Comparison of ENCODE assay signal across 2 cellular contexts in genomic region chr16:89712476-89712805, GRCh38.
TF ChIP-seq lines count a peak whose summit lies in the region.

No MANE protein-coding gene starts in this region.

TF ChIP-seq in IMR-90, 13 proteins besides CTCF, POLR2A, EP300 and RAD21:
- TF ChIP-seq CHD1 (IDR thresholded peaks at IDR 0.05; ENCODE audit: low read depth, low read length) (no peak), ELK1 (IDR thresholded peaks at IDR 0.05; ENCODE audit: borderline replicate concordance, low read depth, low read length) (no peak), NFE2L2 (IDR thresholded peaks at IDR 0.05; ENCODE audit: low read depth, low read length) (no peak), BHLHE40 (IDR thresholded peaks at IDR 0.05; ENCODE audit: low read depth, low read length) (no peak), RCOR1 (IDR thresholded peaks at IDR 0.05; ENCODE audit: insufficient replicate concordance, low read length) (no peak), FOS (IDR thresholded peaks at IDR 0.05; ENCODE audit: low read depth, low read length) (no peak), USF2 (IDR thresholded peaks at IDR 0.05; ENCODE audit: low read depth, low read length) (no peak), MAFK (IDR thresholded peaks at IDR 0.05; ENCODE audit: low read depth, low read length) (no peak), SMC3 (IDR thresholded peaks at IDR 0.05; ENCODE audit: low read depth, low read length) (no peak), CEBPB (IDR thresholded peaks at IDR 0.05; ENCODE audit: low read depth, low read length) (no peak)

TF ChIP-seq in K562, 482 proteins besides CTCF, POLR2A, EP300 and RAD21:
- no peak for TF ChIP-seq NCOR1 (IDR thresholded peaks at IDR 0.05)
- 0 out of 2 replicates have a peak, but pooled peaks have one; percentile 34 for TF ChIP-seq ZNF12 (CRISPR knock-in tag; IDR thresholded peaks at IDR 0.05)
- TF ChIP-seq ZBTB49 (CRISPR knock-in tag; IDR thresholded peaks at IDR 0.05; ENCODE audit: borderline replicate concordance): no peak
- TF ChIP-seq SMAD2 (IDR thresholded peaks at IDR 0.05; ENCODE audit: low read depth, low read length): no peak
- TF ChIP-seq SIN3A (IDR thresholded peaks at IDR 0.05; ENCODE audit: borderline replicate concordance in 2 of 2, control insufficient read depth in 1 of 2, low read depth in 2 of 2, low read length in 2 of 2): 0 out of 4 replicates have a peak, but pooled peaks of 1 of the 2 experiments have one; percentile 14
- no peak for TF ChIP-seq ZBTB40 (IDR thresholded peaks at IDR 0.05)
- TF ChIP-seq ZBTB40 (CRISPR knock-in tag; IDR thresholded peaks at IDR 0.05): no peak
- TF ChIP-seq EGR1 (conservative IDR thresholded peaks at IDR 0.05): peak; percentile 55
- TF ChIP-seq CBFB (CRISPR knock-in tag; IDR thresholded peaks at IDR 0.05): 0 out of 2 replicates have a peak, but pooled peaks have one; percentile 18
- TF ChIP-seq ETV5 (CRISPR knock-in tag; IDR thresholded peaks at IDR 0.05; ENCODE audit: low read depth): no peak
- TF ChIP-seq ZBTB7A (IDR thresholded peaks at IDR 0.05; ENCODE audit: borderline replicate concordance, control insufficient read depth, low read depth, low read length): peak; percentile 22; the same call in 1 of the 2 replicates
- no peak for TF ChIP-seq ZNF224 (CRISPR knock-in tag; IDR thresholded peaks at IDR 0.05)
- TF ChIP-seq FOXM1 (IDR thresholded peaks at IDR 0.05; ENCODE audit: low read depth): no peak
- 0 out of 2 replicates have a peak, but pooled peaks have one; percentile 43 for TF ChIP-seq FOXM1 (CRISPR knock-in tag; IDR thresholded peaks at IDR 0.05; ENCODE audit: low read depth)
